ENCODE assay signal across 8 cellular contexts in genomic region chr15:71730277-71731144, GRCh38.
DNase-seq lines count a peak whose midpoint lies in the region; ATAC-seq and TF ChIP-seq lines count a peak whose summit lies in the region.

No MANE protein-coding gene starts in this region.

- no peaks in the 10 kb centered on the region for H3K9me3 ChIP-seq in breast epithelium

- H3K4me1 ChIP-seq in breast epithelium, result no peaks in the 10 kb centered on the region

- no peaks in the 10 kb centered on the region for H3K27me3 ChIP-seq in breast epithelium

- TF ChIP-seq CTCF in breast epithelium (IDR thresholded peaks at IDR 0.05), result peak; percentile 71 to 78 (median 72)

- peak overlapping the region in 1 of 2 donors; percentile 20 for H3K27ac ChIP-seq in breast epithelium

- intact Hi-C loops in breast epithelium (cut with DNase I; ENCODE audit: low total_unique reads), result loop anchor here (10.0 kb wide), 1 partner anchor 286 kb away; no protein-coding TSS in a partner anchor

- H3K4me3 ChIP-seq in breast epithelium, result no peak overlapping the region

- peak; percentile 67 for ATAC-seq in HG03354 (IDR thresholded peaks at IDR 0.05; ENCODE audit: poor library complexity, severe bottlenecking, unreplicated experiment)
- ATAC-seq in GM18873 (IDR thresholded peaks at IDR 0.05; ENCODE audit: low FRiP score, unreplicated experiment), result no peak

- H3K36me3 ChIP-seq in breast epithelium, result no peaks in the 10 kb centered on the region

- no peak for TF ChIP-seq POLR2A in breast epithelium (IDR thresholded peaks at IDR 0.05)

- DNase-seq in NCI-H82 (lab: John Stamatoyannopoulos, UW) (peak; percentile 76), NCI-H82 treated with DMSO at 0.1 percent for 48 hours (lab: John Stamatoyannopoulos, UW; ENCODE audit: unreplicated experiment) (no peak), RPMI8226 (peak; percentile 79), breast epithelium (ENCODE audit: low spot score in 2 of 2) (peak in 1 of 2 donors; percentile 44), kidney tubule cell (ENCODE audit: low spot score) (peak; percentile 66), stromal cell of bone marrow (ENCODE audit: low read depth) (peak; percentile 47)
